Comparison of ENCODE assay signal across 23 cellular contexts in genomic region chr10:132174237-132174636, GRCh38. TPM values are rescaled to one million over a fixed set of nuclear protein-coding genes. Genes with fewer than 3 reads are reported as not detected.
DNase-seq lines count a peak whose midpoint lies in the region; ATAC-seq and TF ChIP-seq lines count a peak whose summit lies in the region.
"Had no signal": no experiment of that assay in that cellular context is flagged by ENCODE, and none has a peak within 500 bp of the region (broad histone marks: within the 10 kb centered on the region; RNA-seq: fewer than 3 reads in every experiment).

No MANE protein-coding gene starts in this region.

- no peak overlapping the region for H3K4me2 ChIP-seq in smooth muscle cell
- H3K4me2 ChIP-seq: A549 had no signal

- peaks cover 29% of the 10 kb centered on the region for H3K27me3 ChIP-seq in smooth muscle cell (ENCODE audit: low read depth)
- H3K27me3 ChIP-seq: SJSA1 had no signal

- H3K4me1 Mint-ChIP-seq in activated T-helper 1 cell treated with anti-CD3 and anti-CD28 coated beads, Interleukin-12 subunit alpha, Interleukin-12 subunit beta, Interleukin-2, Interleukin-4 antibody, amounts not matched to agents 30 ng/mL and 10 ng/mL and 1 ng/mL, durations not matched to agents 14 hours and 24 hours and 36 hours (ENCODE audit: low read depth) = peaks cover 10% of the 10 kb centered on the region
- H3K4me1 Mint-ChIP-seq in chondrocyte (ENCODE audit: low read depth) (peaks cover 3% of the 10 kb centered on the region), natural killer cell (peaks cover 0 to 12% of the 10 kb centered on the region in 2 donors)

- peaks cover 9% of the 10 kb centered on the region for H3K4me1 ChIP-seq in smooth muscle cell (ENCODE audit: low read depth)
- H3K4me1 ChIP-seq: SJSA1 had no signal

- no peaks in the 10 kb centered on the region for H3K79me2 ChIP-seq in smooth muscle cell (ENCODE audit: low read depth)

- no peak overlapping the region for H3K9ac ChIP-seq in smooth muscle cell (ENCODE audit: low read depth)

- intact Hi-C loops in activated T-helper 1 cell treated with anti-CD3 and anti-CD28 coated beads, Interleukin-12 subunit alpha, Interleukin-12 subunit beta, Interleukin-2, Interleukin-4 antibody, amounts not matched to agents 30 ng/mL and 10 ng/mL and 1 ng/mL, durations not matched to agents 14 hours and 24 hours and 36 hours (cut with micrococcal nuclease) = no loop called here
- intact Hi-C loops in natural killer cell (cut with micrococcal nuclease) = no loop called here

- H3F3A ChIP-seq in smooth muscle cell (ENCODE audit: low read depth) = no peaks in the 10 kb centered on the region

- peaks cover 17% of the 10 kb centered on the region for H3K27me3 Mint-ChIP-seq in activated T-helper 1 cell treated with anti-CD3 and anti-CD28 coated beads, Interleukin-12 subunit alpha, Interleukin-12 subunit beta, Interleukin-2, Interleukin-4 antibody, amounts not matched to agents 30 ng/mL and 10 ng/mL and 1 ng/mL, durations not matched to agents 14 hours and 24 hours and 36 hours (ENCODE audit: insufficient read depth)
- H3K27me3 Mint-ChIP-seq in chondrocyte (ENCODE audit: low read depth) (peaks cover 62% of the 10 kb centered on the region), natural killer cell (ENCODE audit: low read depth in 2 of 2) (peaks cover 24 to 31% of the 10 kb centered on the region in 2 donors)

- H3K27ac ChIP-seq in substantia nigra (ENCODE audit: low read depth, low read length, poor library complexity, severe bottlenecking) (peak overlapping the region; percentile 98), smooth muscle cell (ENCODE audit: low read depth) (no peak overlapping the region)
- H3K27ac ChIP-seq: A549, SJSA1 had no signal

- no peaks in the 10 kb centered on the region for H3K36me3 ChIP-seq in smooth muscle cell (ENCODE audit: low read depth)
- H3K36me3 ChIP-seq: MG63, SJSA1 had no signal

- H3K4me3 ChIP-seq in smooth muscle cell = no peak overlapping the region
- H3K4me3 ChIP-seq: A549, MG63, SJSA1 had no signal

- no peak overlapping the region for H2AFZ ChIP-seq in smooth muscle cell (ENCODE audit: low read depth)

- 88% methylated on average over 11 of the region's 11 CpGs for WGBS in smooth muscle cell (ENCODE audit: low lambda C conversion rate)

- no peak for ATAC-seq in natural killer cell
- ATAC-seq in HG03139 (IDR thresholded peaks at IDR 0.05; ENCODE audit: unreplicated experiment) = no peak
- no peak for ATAC-seq in HG02840 (IDR thresholded peaks at IDR 0.05; ENCODE audit: low FRiP score, unreplicated experiment)
- ATAC-seq: A549 had no signal

- peaks cover 4% of the 10 kb centered on the region for H3K9me3 Mint-ChIP-seq in activated T-helper 1 cell treated with anti-CD3 and anti-CD28 coated beads, Interleukin-12 subunit alpha, Interleukin-12 subunit beta, Interleukin-2, Interleukin-4 antibody, amounts not matched to agents 30 ng/mL and 10 ng/mL and 1 ng/mL, durations not matched to agents 14 hours and 24 hours and 36 hours
- H3K9me3 Mint-ChIP-seq in chondrocyte (ENCODE audit: low read depth) (no peaks in the 10 kb centered on the region), natural killer cell (no peaks in the 10 kb centered on the region)
- H3K9me3 Mint-ChIP-seq: CD4-positive, alpha-beta memory T cell had no signal

- no peaks in the 10 kb centered on the region for H3K9me3 ChIP-seq in smooth muscle cell (replicated peaks; ENCODE audit: low read depth)
- H3K9me3 ChIP-seq: A549, SJSA1 had no signal

- TF ChIP-seq CTCF in chondrocyte (IDR thresholded peaks at IDR 0.05) (no peak), natural killer cell (IDR thresholded peaks at IDR 0.05) (no peak), smooth muscle cell (IDR thresholded peaks at IDR 0.05; ENCODE audit: borderline replicate concordance, insufficient read depth, poor library complexity, severe bottlenecking) (no peak)

- no peaks in the 10 kb centered on the region for H4K20me1 ChIP-seq in smooth muscle cell (ENCODE audit: low read depth)

- no peak overlapping the region for H3K4me3 Mint-ChIP-seq in activated T-helper 1 cell treated with anti-CD3 and anti-CD28 coated beads, Interleukin-12 subunit alpha, Interleukin-12 subunit beta, Interleukin-2, Interleukin-4 antibody, amounts not matched to agents 30 ng/mL and 10 ng/mL and 1 ng/mL, durations not matched to agents 14 hours and 24 hours and 36 hours
- H3K4me3 Mint-ChIP-seq in chondrocyte (ENCODE audit: unreplicated experiment) (no peak overlapping the region), natural killer cell (no peak overlapping the region)
- H3K4me3 Mint-ChIP-seq: CD4-positive, alpha-beta memory T cell had no signal

- no peak for DNase-seq in activated T-helper 1 cell treated with anti-CD3 and anti-CD28 coated beads, Interleukin-12 subunit alpha, Interleukin-12 subunit beta, Interleukin-2, Interleukin-4 antibody, amounts not matched to agents 30 ng/mL and 10 ng/mL and 1 ng/mL, durations not matched to agents 14 hours and 24 hours and 36 hours (ENCODE audit: low spot score)
- peak; percentile 30 for DNase-seq in chondrocyte (ENCODE audit: low spot score)
- no peak for DNase-seq in natural killer cell
- no peak for DNase-seq in substantia nigra (lab: John Stamatoyannopoulos, UW)
- DNase-seq in smooth muscle cell (lab: John Stamatoyannopoulos, UW; ENCODE audit: unreplicated experiment) = no peak
- DNase-seq: AML-193; C1 segment of cervical spinal cord; CD4-positive, alpha-beta memory T cell; COR-L47; DMS53; H9; IMR-90; KG1; MG63; NCI-H1105 treated with DMSO at 0.1 percent for 48 hours; NCI-H2029 treated with DMSO at 0.1 percent for 48 hours; NCI-H526 treated with DMSO at 0.1 percent for 48 hours; Right ventricle myocardium superior; RPMI8226 had no signal

- H3K27ac Mint-ChIP-seq in activated T-helper 1 cell treated with anti-CD3 and anti-CD28 coated beads, Interleukin-12 subunit alpha, Interleukin-12 subunit beta, Interleukin-2, Interleukin-4 antibody, amounts not matched to agents 30 ng/mL and 10 ng/mL and 1 ng/mL, durations not matched to agents 14 hours and 24 hours and 36 hours = peak overlapping the region; percentile 61
- no peak overlapping the region for H3K27ac Mint-ChIP-seq in chondrocyte (ENCODE audit: unreplicated experiment)
- peak overlapping the region; percentile 59 to 81 for H3K27ac Mint-ChIP-seq in natural killer cell
- H3K27ac Mint-ChIP-seq: H9 had no signal

- H3K36me3 Mint-ChIP-seq in activated T-helper 1 cell treated with anti-CD3 and anti-CD28 coated beads, Interleukin-12 subunit alpha, Interleukin-12 subunit beta, Interleukin-2, Interleukin-4 antibody, amounts not matched to agents 30 ng/mL and 10 ng/mL and 1 ng/mL, durations not matched to agents 14 hours and 24 hours and 36 hours (ENCODE audit: low read depth) = no peaks in the 10 kb centered on the region
- H3K36me3 Mint-ChIP-seq in chondrocyte (ENCODE audit: low read depth) (no peaks in the 10 kb centered on the region), natural killer cell (no peaks in the 10 kb centered on the region)
- H3K36me3 Mint-ChIP-seq: CD4-positive, alpha-beta memory T cell had no signal

RNA-seq across cellular contexts. Expression of gene DPYSL4, which starts 12.5 kb away (rescaled TPM):
- total RNA-seq in activated T-helper 1 cell treated with anti-CD3 and anti-CD28 coated beads, Interleukin-12 subunit alpha, Interleukin-12 subunit beta, Interleukin-2, Interleukin-4 antibody, amounts not matched to agents 30 ng/mL and 10 ng/mL and 1 ng/mL, durations not matched to agents 14 hours and 24 hours and 36 hours = 24.1 and 24.7 TPM in 2 replicates
- total RNA-seq in chondrocyte (19.9 to 37.6 TPM (median 35.2 TPM) in 3 replicates), natural killer cell (1 to 10 TPM in 2 of 3 donors, under 1 TPM in 1; 0.40 to 1.3 (median 1.0) TPM), smooth muscle cell (7.4 and 7.6 TPM in 2 replicates)
- 6.0 and 8.2 TPM in 2 replicates for polyA plus RNA-seq in smooth muscle cell
